Comparison of ENCODE assay signal across 13 cellular contexts in the genomic region with DNA sequence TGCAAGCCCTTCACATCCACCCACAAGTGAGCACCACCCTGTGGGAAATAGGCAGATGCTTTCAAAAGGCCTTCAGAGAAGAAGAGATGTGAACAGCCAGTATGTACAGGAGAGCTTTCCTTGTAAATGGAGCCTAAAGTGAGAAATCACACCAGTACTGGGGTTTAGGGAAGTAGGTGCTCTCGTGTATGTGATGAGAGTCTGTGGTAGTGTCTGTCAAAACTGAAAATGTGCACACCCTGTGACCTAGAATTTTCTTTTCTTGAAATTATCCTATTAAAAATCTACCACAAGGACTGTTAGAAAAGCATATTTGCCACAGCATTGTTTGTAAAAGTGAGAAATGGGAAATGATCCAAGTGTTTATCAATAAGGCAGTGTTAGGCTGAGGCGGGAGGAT. TPM values are rescaled to one million over a fixed set of nuclear protein-coding genes. Genes with fewer than 3 reads are reported as not detected.
A peak's percentile ranks its signal among the peaks of the same experiment; 100 is the strongest.
DNase-seq lines count a peak whose midpoint lies in the region; ATAC-seq lines count a peak whose summit lies in the region.
"Had no signal": no experiment of that assay in that cellular context is flagged by ENCODE, and none has a peak within 500 bp of the region (broad histone marks: within the 10 kb centered on the region; RNA-seq: fewer than 3 reads in every experiment).

No MANE protein-coding gene starts in this region.

- no peaks in the 10 kb centered on the region for H3K9me3 Mint-ChIP-seq in immature natural killer cell
- H3K9me3 Mint-ChIP-seq: activated B cell treated with CpG ODN at 0.5 μM for 24 hours had no signal

- DNase-seq in NOMO-1 treated with DMSO at 0.1 percent for 48 hours (lab: John Stamatoyannopoulos, UW; ENCODE audit: unreplicated experiment) (peak; percentile 55), immature natural killer cell (peak in 1 of 3 donors; percentile 17), D341Med (ENCODE audit: low spot score) (no peak)
- DNase-seq in stimulated activated naive CD4-positive, alpha-beta T cell treated with Interleukin-2 at 50 U/mL for 16 hours (lab: John Stamatoyannopoulos, UW) = no peak
- DNase-seq: activated B cell treated with CpG ODN at 0.5 μM for 24 hours; BE2C; dermis blood vessel endothelial cell; NCI-H1694; NCI-H510A; stimulated activated CD4-positive, alpha-beta T cell treated with anti-CD3 and anti-CD28 coated beads, Interleukin-2, amount 100 ng/mL, for 48 hours had no signal

- ATAC-seq in GM18502 (IDR thresholded peaks at IDR 0.05; ENCODE audit: poor library complexity, unreplicated experiment) = peak; percentile 31
- ATAC-seq in GM21526 (IDR thresholded peaks at IDR 0.05; ENCODE audit: low FRiP score, unreplicated experiment) = peak; percentile 32
- no peak for ATAC-seq in HG03457 (IDR thresholded peaks at IDR 0.05; ENCODE audit: unreplicated experiment)

- peaks cover 5 to 10% (median 8%) of the 10 kb centered on the region in 3 donors for H3K27me3 Mint-ChIP-seq in immature natural killer cell (ENCODE audit: low read depth in 3 of 3)
- H3K27me3 Mint-ChIP-seq: activated B cell treated with CpG ODN at 0.5 μM for 24 hours had no signal

- H3K27ac Mint-ChIP-seq in immature natural killer cell = peak overlapping the region; percentile 84 to 92 (median 90)
- H3K27ac Mint-ChIP-seq: activated B cell treated with CpG ODN at 0.5 μM for 24 hours had no signal

- H3K36me3 Mint-ChIP-seq in immature natural killer cell = peaks cover 13 to 19% (median 16%) of the 10 kb centered on the region in 3 donors

- H3K4me1 Mint-ChIP-seq in immature natural killer cell = peaks cover 67 to 85% of the 10 kb centered on the region in 2 donors

- peak overlapping the region; percentile 22 to 60 (median 51) for H3K4me3 Mint-ChIP-seq in immature natural killer cell
- H3K4me3 Mint-ChIP-seq: activated B cell treated with CpG ODN at 0.5 μM for 24 hours had no signal

RNA-seq across cellular contexts. Expression of a gene that starts 16.6 kb away (rescaled TPM):
- 10 to 100 TPM; 36.6 to 77.8 (median 47.1) TPM for polyA plus RNA-seq in immature natural killer cell
